Comparison of ENCODE assay signal across 17 cellular contexts in the genomic region with DNA sequence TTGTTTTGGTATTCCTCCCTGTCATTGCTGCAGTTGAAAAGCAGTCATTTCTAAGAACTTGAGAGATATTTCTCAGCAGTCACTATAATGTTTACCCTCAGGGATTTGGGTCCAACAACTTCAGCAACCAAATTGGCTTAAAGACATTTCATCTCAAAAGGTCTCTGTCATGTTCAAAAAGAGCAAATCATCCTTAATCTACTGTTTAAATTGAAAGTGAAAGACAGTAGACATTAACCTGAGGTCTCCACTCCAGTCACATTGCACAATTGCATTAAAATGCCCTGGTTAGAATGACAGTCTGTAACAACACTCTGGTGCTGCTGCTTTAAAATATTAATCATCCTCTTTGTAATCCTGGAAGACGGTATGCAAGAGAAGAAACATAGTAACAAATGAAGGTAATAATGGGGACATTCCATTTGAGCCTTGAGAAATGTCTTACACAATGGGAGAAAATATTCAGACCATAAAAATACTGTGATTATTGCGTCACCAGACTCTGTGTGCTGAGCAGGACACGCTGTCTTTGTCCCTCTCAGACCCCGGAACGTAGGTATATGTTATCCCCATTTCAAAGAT.
DNase-seq lines count a peak whose midpoint lies in the region; ATAC-seq, FAIRE-seq and TF ChIP-seq lines count a peak whose summit lies in the region.
"Had no signal": no experiment of that assay in that cellular context is flagged by ENCODE, and none has a peak within 500 bp of the region (broad histone marks: within the 10 kb centered on the region; RNA-seq: fewer than 3 reads in every experiment).

No MANE protein-coding gene starts in this region.

- intact Hi-C loops in left lung (cut with DNase I) (no loop called here), sciatic nerve (cut with DNase I) (no loop called here)

- no peaks in the 10 kb centered on the region for H3K4me1 Mint-ChIP-seq in stimulated activated naive CD8-positive, alpha-beta T cell treated with anti-CD3 and anti-CD28 coated beads, Interleukin-15, amount 100 ng/mL, for 72 hours

- DNase-seq in stimulated activated naive CD8-positive, alpha-beta T cell treated with anti-CD3 and anti-CD28 coated beads, Interleukin-15, amount 100 ng/mL, for 72 hours: no peak
- no peak for DNase-seq in stimulated activated naive CD8-positive, alpha-beta T cell treated with anti-CD3 and anti-CD28 coated beads, Interleukin-15, Interleukin-2, amounts not matched to agents 100 U/mL and 50 U/mL, for 24 hours
- peak; percentile 54 for DNase-seq in adipocyte (ENCODE audit: low read depth)
- DNase-seq in left lung: no peak
- DNase-seq in sciatic nerve (ENCODE audit: low spot score): no peak
- DNase-seq in NCI-H1694 treated with DMSO at 0.1 percent for 48 hours (lab: John Stamatoyannopoulos, UW): no peak
- no peak for DNase-seq in HTR-8/SVneo (ENCODE audit: insufficient read length, low spot score)
- DNase-seq: activated CD4-positive, alpha-beta T cell treated with anti-CD3 and anti-CD28 coated beads for 48 hours; COR-L47; glutamatergic neuron; H9; NCI-H146; NCI-H526 treated with DMSO at 0.1 percent for 48 hours; tibial artery had no signal

- peaks cover 9% of the 10 kb centered on the region for H3K4me1 ChIP-seq in adipocyte (ENCODE audit: control insufficient read depth, insufficient read depth, low read length)
- H3K4me1 ChIP-seq in left lung: peaks cover 0 to 5% of the 10 kb centered on the region in 2 donors
- H3K4me1 ChIP-seq: tibial artery had no signal

- FAIRE-seq in HTR-8/SVneo (lab: Jason Lieb, UNC): no peak
- FAIRE-seq: endothelial cell of umbilical vein, keratinocyte had no signal

- no peaks in the 10 kb centered on the region for H3K9me3 Mint-ChIP-seq in stimulated activated naive CD8-positive, alpha-beta T cell treated with anti-CD3 and anti-CD28 coated beads, Interleukin-15, amount 100 ng/mL, for 72 hours
- H3K9me3 Mint-ChIP-seq: H9 had no signal

- no peak for TF ChIP-seq CTCF in left lung (IDR thresholded peaks at IDR 0.05)

- H3K9ac ChIP-seq in adipocyte (ENCODE audit: low read length): no peak overlapping the region

- H3K27me3 ChIP-seq in adipocyte (replicated peaks; ENCODE audit: control insufficient read depth, insufficient read depth, low read length): no peaks in the 10 kb centered on the region
- no peaks in the 10 kb centered on the region for H3K27me3 ChIP-seq in left lung
- H3K27me3 ChIP-seq: tibial artery had no signal

- H3K27ac Mint-ChIP-seq in stimulated activated naive CD8-positive, alpha-beta T cell treated with anti-CD3 and anti-CD28 coated beads, Interleukin-15, amount 100 ng/mL, for 72 hours: no peak overlapping the region
- H3K27ac Mint-ChIP-seq: H9 had no signal

- H3K9me3 ChIP-seq in adipocyte (ENCODE audit: control insufficient read depth, low read length) (no peaks in the 10 kb centered on the region), left lung (no peaks in the 10 kb centered on the region)
- H3K9me3 ChIP-seq: tibial artery had no signal

- no peak overlapping the region for H3K4me3 Mint-ChIP-seq in stimulated activated naive CD8-positive, alpha-beta T cell treated with anti-CD3 and anti-CD28 coated beads, Interleukin-15, amount 100 ng/mL, for 72 hours
- H3K4me3 Mint-ChIP-seq: H9 had no signal

- no peaks in the 10 kb centered on the region for H3K27me3 Mint-ChIP-seq in stimulated activated naive CD8-positive, alpha-beta T cell treated with anti-CD3 and anti-CD28 coated beads, Interleukin-15, amount 100 ng/mL, for 72 hours

- ATAC-seq in stimulated activated naive CD8-positive, alpha-beta T cell treated with anti-CD3 and anti-CD28 coated beads, Interleukin-15, amount 100 ng/mL, for 72 hours: peak; percentile 60
- no peak for ATAC-seq in stimulated activated naive CD8-positive, alpha-beta T cell treated with anti-CD3 and anti-CD28 coated beads, Interleukin-15, Interleukin-2, amounts not matched to agents 100 U/mL and 50 U/mL, for 24 hours
- ATAC-seq in left lung (peak; percentile 11), sciatic nerve (no peak), HG03135 (IDR thresholded peaks at IDR 0.05; ENCODE audit: unreplicated experiment) (no peak)

- no peak overlapping the region for H3K27ac ChIP-seq in left lung
- H3K27ac ChIP-seq: tibial artery had no signal

- H3K4me3 ChIP-seq in adipocyte (ENCODE audit: low read length) (no peak overlapping the region), left lung (no peak overlapping the region)
- H3K4me3 ChIP-seq: tibial artery had no signal

- H3K36me3 ChIP-seq in adipocyte (ENCODE audit: control insufficient read depth, insufficient read depth, low read length, severe bottlenecking): no peaks in the 10 kb centered on the region
- H3K36me3 ChIP-seq in left lung: no peaks in the 10 kb centered on the region
- H3K36me3 ChIP-seq: tibial artery had no signal

Comparison
In these comparisons a context has a peak if more than half of its experiments do, and no peak if none do; other contexts are left out.
1. ATAC-seq: peak in stimulated activated naive CD8-positive, alpha-beta T cell treated with anti-CD3 and anti-CD28 coated beads, Interleukin-15, amount 100 ng/mL, for 72 hours (single experiment) and left lung (single experiment); none in stimulated activated naive CD8-positive, alpha-beta T cell treated with anti-CD3 and anti-CD28 coated beads, Interleukin-15, Interleukin-2, amounts not matched to agents 100 U/mL and 50 U/mL, for 24 hours (single experiment), sciatic nerve (single experiment) and HG03135 (single experiment).